ENCODE assay signal across 29 cellular contexts in genomic region chr1:239570878-239571277, GRCh38.
A peak's percentile ranks its signal among the peaks of the same experiment; 100 is the strongest.
DNase-seq lines count a peak whose midpoint lies in the region; ATAC-seq, FAIRE-seq and TF ChIP-seq lines count a peak whose summit lies in the region.
"Had no signal": no experiment of that assay in that cellular context is flagged by ENCODE, and none has a peak within 500 bp of the region (broad histone marks: within the 10 kb centered on the region; RNA-seq: fewer than 3 reads in every experiment).

No MANE protein-coding gene starts in this region.

- no peaks in the 10 kb centered on the region for H3K36me3 ChIP-seq in SJCRH30
- no peaks in the 10 kb centered on the region for H3K36me3 ChIP-seq in WERI-Rb-1
- no peaks in the 10 kb centered on the region for H3K36me3 ChIP-seq in pancreas
- H3K36me3 ChIP-seq: BE2C, BLaER1 had no signal

- H3K27me3 ChIP-seq in SJCRH30 (no peaks in the 10 kb centered on the region), WERI-Rb-1 (ENCODE audit: insufficient read depth, low read depth, severe bottlenecking) (no peaks in the 10 kb centered on the region), pancreas (no peaks in the 10 kb centered on the region)
- H3K27me3 ChIP-seq: BE2C, BLaER1 had no signal

- H3K4me3 ChIP-seq in SJCRH30, result no peak overlapping the region
- no peak overlapping the region for H3K4me3 ChIP-seq in WERI-Rb-1 (ENCODE audit: low read depth, low read length)
- no peak overlapping the region for H3K4me3 ChIP-seq in pancreas
- H3K4me3 ChIP-seq: BLaER1, GM12878 had no signal

- no peak for FAIRE-seq in pancreas (lab: Jason Lieb, UNC)
- FAIRE-seq: A204.1, GM12878, GM12892, GM18507 had no signal

- H3K36me3 Mint-ChIP-seq in glutamatergic neuron (ENCODE audit: unreplicated experiment), result peaks cover 5% of the 10 kb centered on the region
- no peaks in the 10 kb centered on the region for H3K36me3 Mint-ChIP-seq in activated T-cell treated with anti-CD3 and anti-CD28 coated beads, Interleukin-2, amount 50 U/mL, for 72 hours (ENCODE audit: insufficient read depth in 2 of 2)
- H3K36me3 Mint-ChIP-seq: CD14-positive monocyte; CD4-positive, alpha-beta memory T cell; CD4-positive, CD25-positive, alpha-beta regulatory T cell had no signal

- no peak overlapping the region for H3K27ac ChIP-seq in SJCRH30
- H3K27ac ChIP-seq in WERI-Rb-1, result no peak overlapping the region
- H3K27ac ChIP-seq in pancreas, result peak overlapping the region in 1 of 4 donors; percentile 57

- TF ChIP-seq CTCF in WERI-Rb-1 (IDR thresholded peaks at IDR 0.05; ENCODE audit: low read depth, low read length) (no peak), glutamatergic neuron (IDR thresholded peaks at IDR 0.05; ENCODE audit: partially characterized antibody, unreplicated experiment) (no peak), pancreas (IDR thresholded peaks at IDR 0.05) (no peak)

- ATAC-seq in pancreas, result peak; percentile 92 to 95 (median 94)
- ATAC-seq in activated T-cell treated with anti-CD3 and anti-CD28 coated beads, Interleukin-2, amount 50 U/mL, for 72 hours (replicated peaks in 1 of 2), result no peak
- ATAC-seq in HG02840 (IDR thresholded peaks at IDR 0.05; ENCODE audit: low FRiP score, unreplicated experiment), result no peak
- ATAC-seq: GM12878 had no signal

- no peak overlapping the region for H3K4me3 Mint-ChIP-seq in glutamatergic neuron (ENCODE audit: unreplicated experiment)
- no peak overlapping the region for H3K4me3 Mint-ChIP-seq in activated T-cell treated with anti-CD3 and anti-CD28 coated beads, Interleukin-2, amount 50 U/mL, for 72 hours
- H3K4me3 Mint-ChIP-seq: CD14-positive monocyte; CD4-positive, alpha-beta memory T cell; CD4-positive, CD25-positive, alpha-beta regulatory T cell; CD8-positive, alpha-beta memory T cell had no signal

- H3K27me3 Mint-ChIP-seq in glutamatergic neuron (ENCODE audit: unreplicated experiment), result peaks cover 2% of the 10 kb centered on the region
- no peaks in the 10 kb centered on the region for H3K27me3 Mint-ChIP-seq in activated T-cell treated with anti-CD3 and anti-CD28 coated beads, Interleukin-2, amount 50 U/mL, for 72 hours (ENCODE audit: low read depth)
- H3K27me3 Mint-ChIP-seq: CD4-positive, CD25-positive, alpha-beta regulatory T cell had no signal

- H3K9me3 ChIP-seq in SJCRH30 (replicated peaks) (no peaks in the 10 kb centered on the region), WERI-Rb-1 (ENCODE audit: severe bottlenecking) (no peaks in the 10 kb centered on the region), pancreas (no peaks in the 10 kb centered on the region)
- H3K9me3 ChIP-seq: BE2C had no signal

- H3K27ac Mint-ChIP-seq in glutamatergic neuron (ENCODE audit: unreplicated experiment), result peak overlapping the region; percentile 9
- no peak overlapping the region for H3K27ac Mint-ChIP-seq in activated T-cell treated with anti-CD3 and anti-CD28 coated beads, Interleukin-2, amount 50 U/mL, for 72 hours
- H3K27ac Mint-ChIP-seq: CD14-positive monocyte; CD4-positive, CD25-positive, alpha-beta regulatory T cell; CD8-positive, alpha-beta memory T cell had no signal

- intact Hi-C loops in pancreas (cut with DNase I), result no loop called here

- peaks cover 12% of the 10 kb centered on the region for H3K4me1 Mint-ChIP-seq in glutamatergic neuron (ENCODE audit: low read depth, unreplicated experiment)
- H3K4me1 Mint-ChIP-seq in activated T-cell treated with anti-CD3 and anti-CD28 coated beads, Interleukin-2, amount 50 U/mL, for 72 hours (ENCODE audit: low read depth), result peaks cover 9% of the 10 kb centered on the region
- H3K4me1 Mint-ChIP-seq: CD14-positive monocyte had no signal

- 0 out of 2 replicates have a peak, but pooled peaks cover 10% of the 10 kb centered on the region for H3K4me1 ChIP-seq in SJCRH30
- H3K4me1 ChIP-seq in pancreas, result peaks cover 0 to 14% (median 6%) of the 10 kb centered on the region in 3 donors

- 31 to 36% methylated on average over 3 of the region's 3 CpGs for WGBS in pancreas, 2 donors

- DNase-seq in SJCRH30 (peak; percentile 24 to 58), WERI-Rb-1 (peak; percentile 15), glutamatergic neuron (no peak), pancreas (peak in 4 of 6 donors; percentile 37 to 71 (median 59)), foreskin melanocyte (no peak)
- DNase-seq in activated T-cell treated with anti-CD3 and anti-CD28 coated beads, Interleukin-2, amount 50 U/mL, for 72 hours, result no peak
- DNase-seq in stimulated activated CD4-positive, alpha-beta T cell treated with anti-CD3 and anti-CD28 coated beads, Interleukin-4, amount 100 ng/mL, for 4 hours, result no peak
- DNase-seq: 8988T; ACHN; BE2C; C1 segment of cervical spinal cord; CD4-positive, alpha-beta memory T cell; CD4-positive, CD25-positive, alpha-beta regulatory T cell; CD8-positive, alpha-beta memory T cell; COR-L47; DMS 273 treated with DMSO at 0.1 percent for 48 hours; DMS153; DMS53; DMS79; DND-41; EL; GDM1 had no signal

- H3K9me3 Mint-ChIP-seq in glutamatergic neuron (ENCODE audit: unreplicated experiment), result peaks cover 2% of the 10 kb centered on the region
- no peaks in the 10 kb centered on the region for H3K9me3 Mint-ChIP-seq in activated T-cell treated with anti-CD3 and anti-CD28 coated beads, Interleukin-2, amount 50 U/mL, for 72 hours
- H3K9me3 Mint-ChIP-seq: CD4-positive, CD25-positive, alpha-beta regulatory T cell; CD8-positive, alpha-beta memory T cell had no signal

Comparison
In these comparisons a context has a peak if more than half of its experiments do, and no peak if none do; other contexts are left out.
1. DNase-seq: peak in SJCRH30 (2 of 2), WERI-Rb-1 (single experiment) and pancreas (4 of 6); none in glutamatergic neuron (single experiment), activated T-cell treated with anti-CD3 and anti-CD28 coated beads, Interleukin-2, amount 50 U/mL, for 72 hours (0 of 2), stimulated activated CD4-positive, alpha-beta T cell treated with anti-CD3 and anti-CD28 coated beads, Interleukin-4, amount 100 ng/mL, for 4 hours (0 of 2) and foreskin melanocyte (single experiment).
2. ATAC-seq: peak in pancreas (4 of 4); none in activated T-cell treated with anti-CD3 and anti-CD28 coated beads, Interleukin-2, amount 50 U/mL, for 72 hours (0 of 2) and HG02840 (single experiment).